11 cellular contexts compared by ENCODE assay signal in genomic region chr1:148362930-148363810, GRCh38.
A peak's percentile ranks its signal among the peaks of the same experiment; 100 is the strongest.
DNase-seq lines count a peak whose midpoint lies in the region; ATAC-seq and TF ChIP-seq lines count a peak whose summit lies in the region.
"Had no signal": no experiment of that assay in that cellular context is flagged by ENCODE, and none has a peak within 500 bp of the region (broad histone marks: within the 10 kb centered on the region; RNA-seq: fewer than 3 reads in every experiment).

No MANE protein-coding gene starts in this region.

- H3K27me3 ChIP-seq in iPS-18a (ENCODE audit: control insufficient read depth, insufficient read depth, low read length) (peaks cover 26% of the 10 kb centered on the region), vagina (no peaks in the 10 kb centered on the region), prostate gland (replicated peaks; ENCODE audit: insufficient read depth) (no peaks in the 10 kb centered on the region)

- DNase-seq in stimulated activated CD4-positive, alpha-beta T cell treated with anti-CD3 and anti-CD28 coated beads, Interleukin-15, amount 100 ng/mL, for 24 hours = peak; percentile 44
- no peak for DNase-seq in stimulated activated CD4-positive, alpha-beta T cell treated with anti-CD3 and anti-CD28 coated beads, Interleukin-2, amount 100 ng/mL, for 24 hours
- DNase-seq in activated naive CD8-positive, alpha-beta T cell treated with anti-CD3 and anti-CD28 coated beads, Interleukin-2, amount 10 ng/mL, durations not matched to agents 7 days and 5 days = no peak
- DNase-seq in vagina (ENCODE audit: extremely low spot score in 2 of 2) = no peak
- no peak for DNase-seq in CD1c-positive myeloid dendritic cell (ENCODE audit: extremely low spot score)
- DNase-seq in left cardiac atrium = no peak
- no peak for DNase-seq in prostate gland (ENCODE audit: low spot score)
- DNase-seq: AML-193, NCI-H146 had no signal

- TF ChIP-seq CTCF in vagina (IDR thresholded peaks at IDR 0.05) (no peak), prostate gland (IDR thresholded peaks at IDR 0.05) (no peak)

- no peaks in the 10 kb centered on the region for H3K9me3 Mint-ChIP-seq in activated naive CD8-positive, alpha-beta T cell treated with anti-CD3 and anti-CD28 coated beads, Interleukin-2, amount 10 ng/mL, durations not matched to agents 7 days and 5 days

- intact Hi-C loops in vagina (cut with DNase I) = no loop called here
- intact Hi-C loops in left cardiac atrium (cut with DNase I) = no loop called here
- intact Hi-C loops in prostate gland (cut with DNase I) = no loop called here

- peak; percentile 69 for ATAC-seq in activated naive CD8-positive, alpha-beta T cell treated with anti-CD3 and anti-CD28 coated beads, Interleukin-2, amount 10 ng/mL, durations not matched to agents 7 days and 5 days (ENCODE audit: low read depth)
- ATAC-seq in left cardiac atrium = no peak

- no peak overlapping the region for H3K9ac ChIP-seq in iPS-18a (ENCODE audit: low read length)

- POLR2A ChIA-PET in activated naive CD8-positive, alpha-beta T cell treated with anti-CD3 and anti-CD28 coated beads, Interleukin-2, amount 10 ng/mL, durations not matched to agents 7 days and 5 days (lab: Charles Lee) = interaction anchor here (1.4 to 1.9 kb wide), 2 partner anchors 9 to 160 kb away, joined by 4 to 9 read pairs; no protein-coding TSS in a partner anchor

- TF ChIP-seq POLR2A in vagina (IDR thresholded peaks at IDR 0.05) (no peak), prostate gland (IDR thresholded peaks at IDR 0.05) (no peak)

- peaks cover 2% of the 10 kb centered on the region for H3K36me3 Mint-ChIP-seq in activated naive CD8-positive, alpha-beta T cell treated with anti-CD3 and anti-CD28 coated beads, Interleukin-2, amount 10 ng/mL, durations not matched to agents 7 days and 5 days

- H3K4me3 ChIP-seq in iPS-18a (ENCODE audit: low read length) = peak overlapping the region; percentile 27
- H3K4me3 ChIP-seq in vagina = peak overlapping the region; percentile 15 to 20
- no peak overlapping the region for H3K4me3 ChIP-seq in prostate gland
- H3K4me3 ChIP-seq: thoracic aorta had no signal

- peak overlapping the region; percentile 62 for H3K27ac Mint-ChIP-seq in activated naive CD8-positive, alpha-beta T cell treated with anti-CD3 and anti-CD28 coated beads, Interleukin-2, amount 10 ng/mL, durations not matched to agents 7 days and 5 days

- peaks cover 23% of the 10 kb centered on the region for H3K27me3 Mint-ChIP-seq in activated naive CD8-positive, alpha-beta T cell treated with anti-CD3 and anti-CD28 coated beads, Interleukin-2, amount 10 ng/mL, durations not matched to agents 7 days and 5 days

- H3K4me1 Mint-ChIP-seq in activated naive CD8-positive, alpha-beta T cell treated with anti-CD3 and anti-CD28 coated beads, Interleukin-2, amount 10 ng/mL, durations not matched to agents 7 days and 5 days = peaks cover 49% of the 10 kb centered on the region

- no peaks in the 10 kb centered on the region for H3K36me3 ChIP-seq in iPS-18a (ENCODE audit: control insufficient read depth, low read depth, low read length)
- H3K36me3 ChIP-seq in vagina = no peaks in the 10 kb centered on the region
- H3K36me3 ChIP-seq in prostate gland = no peaks in the 10 kb centered on the region
- H3K36me3 ChIP-seq: thoracic aorta had no signal

- WGBS in prostate gland = 62% methylated on average over 14 of the region's 14 CpGs

- H3K4me1 ChIP-seq in iPS-18a (ENCODE audit: control insufficient read depth, low read depth, low read length) (peaks cover 4% of the 10 kb centered on the region), vagina (peaks cover 22% of the 10 kb centered on the region), prostate gland (replicated peaks) (no peaks in the 10 kb centered on the region)

- H3K27ac ChIP-seq in iPS-18a (ENCODE audit: low read length) (no peak overlapping the region), vagina (no peak overlapping the region), prostate gland (no peak overlapping the region)
- H3K27ac ChIP-seq: thoracic aorta had no signal

- H3K9me3 ChIP-seq in iPS-18a (ENCODE audit: control insufficient read depth, low read depth, low read length) (no peaks in the 10 kb centered on the region), vagina (no peaks in the 10 kb centered on the region), prostate gland (no peaks in the 10 kb centered on the region)
- H3K9me3 ChIP-seq: thoracic aorta had no signal

- peak overlapping the region; percentile 88 for H3K4me3 Mint-ChIP-seq in activated naive CD8-positive, alpha-beta T cell treated with anti-CD3 and anti-CD28 coated beads, Interleukin-2, amount 10 ng/mL, durations not matched to agents 7 days and 5 days

Comparison
In these comparisons a context has a peak if more than half of its experiments do, and no peak if none do; other contexts are left out.
1. H3K4me3 ChIP-seq: peak in iPS-18a (single experiment) and vagina (2 of 2); none in prostate gland (0 of 2).